Comparison of ENCODE assay signal across 8 cellular contexts in genomic region chr19:44633996-44634529, GRCh38. TPM values are rescaled to one million over a fixed set of nuclear protein-coding genes. Genes with fewer than 3 reads are reported as not detected.
"Had no signal": no experiment of that assay in that cellular context is flagged by ENCODE, and none has a peak within 500 bp of the region (broad histone marks: within the 10 kb centered on the region; RNA-seq: fewer than 3 reads in every experiment).

No MANE protein-coding gene starts in this region.

RNA-seq across cellular contexts. Expression of gene PVR, which starts 9.6 kb away (rescaled TPM):
- polyA plus RNA-seq: IgD-negative memory B cell had no signal

RNA-seq across cellular contexts. Expression of gene IGSF23, which starts 20.7 kb away (rescaled TPM):
- total RNA-seq: activated CD8-positive, alpha-beta T cell treated with anti-CD3 and anti-CD28 coated beads, Interleukin-2, amount 10 ng/mL, durations not matched to agents 7 days and 5 days; activated naive CD8-positive, alpha-beta T cell treated with anti-CD3 and anti-CD28 coated beads, Interleukin-2, amount 10 ng/mL, durations not matched to agents 7 days and 5 days; MCF 10A; PC-3; SK-MEL-5; T-helper 17 cell; WTC11 had no signal
- polyA plus RNA-seq: IgD-negative memory B cell had no signal

RNA-seq across cellular contexts. Expression of gene CEACAM19, which starts 37.2 kb away (rescaled TPM):
- polyA plus RNA-seq: IgD-negative memory B cell had no signal
